Comparison of ENCODE assay signal across 8 cellular contexts in genomic region chr18:12408247-12408869, GRCh38. TPM values are rescaled to one million over a fixed set of nuclear protein-coding genes. Genes with fewer than 3 reads are reported as not detected.
A peak's percentile ranks its signal among the peaks of the same experiment; 100 is the strongest.
DNase-seq lines count a peak whose midpoint lies in the region; ATAC-seq and TF ChIP-seq lines count a peak whose summit lies in the region.

No MANE protein-coding gene starts in this region.

- H3K4me3 ChIP-seq in PC-3 (ENCODE audit: low read length) (peak overlapping the region; percentile 87), vagina (peak overlapping the region; percentile 63 to 75)
- H3K4me3 ChIP-seq in effector memory CD4-positive, alpha-beta T cell (ENCODE audit: insufficient read depth, low read depth, low read length, poor library complexity, severe bottlenecking) = peak overlapping the region; percentile 54

- H3K9me2 ChIP-seq in PC-3 (replicated peaks; ENCODE audit: low read length) = no peaks in the 10 kb centered on the region

- TF ChIP-seq CTCF in PC-3 (conservative IDR thresholded peaks at IDR 0.05; ENCODE audit: low read depth, low read length) (no peak), vagina (IDR thresholded peaks at IDR 0.05) (no peak)

- CTCF ChIA-PET in PC-3 (lab: Charles Lee) = interaction anchor here (0.5 to 1.0 kb wide), 3 partner anchors 16 to 526 kb away, joined by 3 to 5 read pairs (median 3); no protein-coding TSS in a partner anchor

- H3K4me2 ChIP-seq in PC-3 (ENCODE audit: low read length) = peak overlapping the region; percentile 96

- BruUV-seq in PC-3 (replicated peaks; lab: Mats Ljungman, UMichigan) = no TSS peak

- peaks cover 43% of the 10 kb centered on the region for H3K79me2 ChIP-seq in PC-3 (ENCODE audit: low read length)

- no peaks in the 10 kb centered on the region for H3F3A ChIP-seq in PC-3 (ENCODE audit: low read length, unreplicated experiment)

- H3K36me3 ChIP-seq in PC-3 (ENCODE audit: low read depth, low read length) = no peaks in the 10 kb centered on the region
- no peaks in the 10 kb centered on the region for H3K36me3 ChIP-seq in effector memory CD4-positive, alpha-beta T cell (ENCODE audit: control insufficient read depth, insufficient read depth, low read length)
- H3K36me3 ChIP-seq in vagina = no peaks in the 10 kb centered on the region

- H3K27me3 ChIP-seq in PC-3 (ENCODE audit: low read length) (0 out of 2 replicates have a peak, but pooled peaks cover 4% of the 10 kb centered on the region), vagina (no peaks in the 10 kb centered on the region)
- no peaks in the 10 kb centered on the region for H3K27me3 ChIP-seq in effector memory CD4-positive, alpha-beta T cell (replicated peaks; ENCODE audit: control insufficient read depth, insufficient read depth, low read length, poor library complexity, severe bottlenecking)

- H3K27ac ChIP-seq in PC-3 (ENCODE audit: low read length) = 0 out of 2 replicates have a peak overlapping the region, but pooled peaks have one; percentile 44
- no peak overlapping the region for H3K27ac ChIP-seq in effector memory CD4-positive, alpha-beta T cell (ENCODE audit: insufficient read depth, low read length, poor library complexity, severe bottlenecking)
- H3K27ac ChIP-seq in vagina = peak overlapping the region; percentile 86

- peak overlapping the region; percentile 56 for H2AFZ ChIP-seq in PC-3 (ENCODE audit: low read length)

- peak; percentile 33 for DNase-seq in Ammon's horn (ENCODE audit: low spot score)
- DNase-seq in PC-3 = peak; percentile 23
- no peak for DNase-seq in effector memory CD4-positive, alpha-beta T cell
- peak; percentile 47 for DNase-seq in myocyte (ENCODE audit: low read depth)
- no peak for DNase-seq in vagina (ENCODE audit: extremely low spot score in 2 of 2)
- DNase-seq in GDM1 (lab: John Stamatoyannopoulos, UW) = no peak

- ATAC-seq in GM21367 (IDR thresholded peaks at IDR 0.05; ENCODE audit: unreplicated experiment) (peak; percentile 6), PC-3 (peak; percentile 7), HG03025 (IDR thresholded peaks at IDR 0.05; ENCODE audit: low FRiP score, unreplicated experiment) (no peak)

- no peaks in the 10 kb centered on the region for H3K9me3 ChIP-seq in PC-3 (ENCODE audit: low read length)
- no peaks in the 10 kb centered on the region for H3K9me3 ChIP-seq in effector memory CD4-positive, alpha-beta T cell (ENCODE audit: control insufficient read depth, low read length)
- no peaks in the 10 kb centered on the region for H3K9me3 ChIP-seq in vagina

- peak overlapping the region; percentile 84 for H3K9ac ChIP-seq in PC-3 (ENCODE audit: low read length)

- intact Hi-C loops in PC-3 (cut with micrococcal nuclease) = no loop called here
- intact Hi-C loops in vagina (cut with DNase I) = loop anchor here (5.0 kb wide), 1 partner anchor 249 kb away; the partner anchor contains the start of gene SPIRE1

- H3K4me1 ChIP-seq in PC-3 (ENCODE audit: insufficient read depth, low read length) (peaks cover 18% of the 10 kb centered on the region), vagina (peaks cover 12% of the 10 kb centered on the region)
- H3K4me1 ChIP-seq in effector memory CD4-positive, alpha-beta T cell (ENCODE audit: control insufficient read depth, insufficient read depth, low read length, poor library complexity, severe bottlenecking) = peaks cover 12% of the 10 kb centered on the region

- no peaks in the 10 kb centered on the region for H4K20me1 ChIP-seq in PC-3 (ENCODE audit: low read length)

- TF ChIP-seq POLR2A in vagina (IDR thresholded peaks at IDR 0.05) = no peak

- POLR2A ChIA-PET in PC-3 (lab: Charles Lee; ENCODE audit: unreplicated experiment) = interaction anchor here (0.6 to 1.0 kb wide), 4 partner anchors 14 to 475 kb away, joined by 3 to 8 read pairs (median 6); partner anchors contain the start of gene AFG3L2

RNA-seq across cellular contexts. Expression of gene PRELID3A, which starts 0.6 kb away (rescaled TPM):
- total RNA-seq in PC-3 (2014; rRNA removed) (9.7 and 16.5 TPM in 2 replicates), myocyte (5.2 and 7.8 TPM in 2 replicates), vagina (8.1 TPM)
- polyA plus RNA-seq in myocyte (2012) = 12.4 TPM

RNA-seq across cellular contexts. Expression of gene AFG3L2, which starts 31.3 kb away (rescaled TPM):
- total RNA-seq in PC-3 (2014; rRNA removed) (79.3 and 95.7 TPM in 2 replicates), myocyte (83.7 and 100 TPM in 2 replicates), vagina (38.3 TPM)
- 40.6 TPM for polyA plus RNA-seq in myocyte (2012)

Comparison
In these comparisons a context has a peak if more than half of its experiments do, and no peak if none do; other contexts are left out.
1. DNase-seq: peak in Ammon's horn (single experiment), PC-3 (single experiment) and myocyte (single experiment); none in effector memory CD4-positive, alpha-beta T cell (0 of 3), vagina (0 of 2) and GDM1 (single experiment).
2. Peak in every context shown above with its lines, with median percentiles within 50 percentile points of each other: H3K4me3 ChIP-seq.